Comparison of ENCODE assay signal across 1 cellular context in genomic region chr17:78665385-78665951, GRCh38.
TF ChIP-seq lines count a peak whose summit lies in the region.

No MANE protein-coding gene starts in this region.

TF ChIP-seq in HepG2, 621 proteins besides CTCF, POLR2A, EP300 and RAD21 (continued from another document):
- TF ChIP-seq ZNF574 (CRISPR knock-in tag; IDR thresholded peaks at IDR 0.05) (0 out of 2 replicates have a peak, but pooled peaks have one; percentile 3), ZNF331 (CRISPR knock-in tag; IDR thresholded peaks at IDR 0.05) (no peak), ZNF44 (CRISPR knock-in tag; IDR thresholded peaks at IDR 0.05) (no peak), ZNF691 (CRISPR knock-in tag; IDR thresholded peaks at IDR 0.05; ENCODE audit: borderline replicate concordance, low read depth) (0 out of 2 replicates have a peak, but pooled peaks have one; percentile 10), YEATS4 (CRISPR knock-in tag; IDR thresholded peaks at IDR 0.05; ENCODE audit: borderline replicate concordance) (0 out of 2 replicates have a peak, but pooled peaks have one; percentile 8), HNF1A (IDR thresholded peaks at IDR 0.05; ENCODE audit: low read depth) (no peak), HNF1A (CRISPR knock-in tag; IDR thresholded peaks at IDR 0.05; ENCODE audit: borderline replicate concordance) (0 out of 2 replicates have a peak, but pooled peaks have one; percentile 12), TCF7L2 (IDR thresholded peaks at IDR 0.05; ENCODE audit: low read depth, low read length) (no peak), HIVEP1 (CRISPR knock-in tag; IDR thresholded peaks at IDR 0.05) (0 out of 2 replicates have a peak, but pooled peaks have one; percentile 20), ZNF891 (CRISPR knock-in tag; IDR thresholded peaks at IDR 0.05) (0 out of 2 replicates have a peak, but pooled peaks have one; percentile 3), EEA1 (CRISPR knock-in tag; IDR thresholded peaks at IDR 0.05; ENCODE audit: borderline replicate concordance) (no peak), CREB3 (CRISPR knock-in tag; IDR thresholded peaks at IDR 0.05) (no peak)
TF ChIP-seq in HepG2: peak in this region for 22.
